In genomic region chr2:238126775-238127164, GRCh38 we compare ENCODE assay signal across 16 cellular contexts. TPM values are rescaled to one million over a fixed set of nuclear protein-coding genes. Genes with fewer than 3 reads are reported as not detected.
"Had no signal": no experiment of that assay in that cellular context is flagged by ENCODE, and none has a peak within 500 bp of the region (broad histone marks: within the 10 kb centered on the region; RNA-seq: fewer than 3 reads in every experiment).

No MANE protein-coding gene starts in this region.

- H3K36me3 ChIP-seq: ascending aorta, gastrocnemius medialis, heart left ventricle, lower lobe of right lung, tibial artery had no signal

- H3K4me1 Mint-ChIP-seq: activated T-helper 17 cell treated with anti-CD3 and anti-CD28 coated beads, Interleukin-2, amount 50 U/mL, for 72 hours; naive B cell had no signal

- DNase-seq: activated CD4-positive, alpha-beta T cell treated with anti-CD3 and anti-CD28 coated beads for 1 hour; activated naive CD4-positive, alpha-beta T cell treated with Interleukin-2 at 50 U/mL for 16 hours; gastrocnemius medialis; naive B cell; small intestine; stimulated activated CD4-positive, alpha-beta T cell treated with anti-CD3 and anti-CD28 coated beads, Interleukin-4, amount 100 ng/mL, for 24 hours; stimulated activated naive CD4-positive, alpha-beta T cell; T-helper 9 cell; tibial artery had no signal

- H3K4me3 ChIP-seq: ascending aorta, gastrocnemius medialis, lower lobe of right lung had no signal

- H3K27me3 ChIP-seq: ascending aorta, gastrocnemius medialis, heart left ventricle, tibial artery had no signal

- H3K36me3 Mint-ChIP-seq: naive B cell had no signal

- H3K27me3 Mint-ChIP-seq: activated T-helper 17 cell treated with anti-CD3 and anti-CD28 coated beads, Interleukin-2, amount 50 U/mL, for 72 hours; dendritic cell treated with granulocyte-macrophage colony-stimulating factor and Interleukin-4, amounts not matched to agents 40 ng/mL and 50 ng/mL, for 4 days; naive B cell had no signal

- H3K9me3 ChIP-seq: ascending aorta, gastrocnemius medialis, heart left ventricle, lower lobe of right lung, tibial artery had no signal

- H3K27ac Mint-ChIP-seq: activated T-helper 17 cell treated with anti-CD3 and anti-CD28 coated beads, Interleukin-2, amount 50 U/mL, for 72 hours; dendritic cell treated with granulocyte-macrophage colony-stimulating factor and Interleukin-4, amounts not matched to agents 40 ng/mL and 50 ng/mL, for 4 days; naive B cell had no signal

- H3K27ac ChIP-seq: ascending aorta, epithelial cell of prostate, gastrocnemius medialis, heart left ventricle, lower lobe of right lung, tibial artery had no signal

- H3K4me1 ChIP-seq: ascending aorta, lower lobe of right lung had no signal

- H3K4me3 Mint-ChIP-seq: activated T-helper 17 cell treated with anti-CD3 and anti-CD28 coated beads, Interleukin-2, amount 50 U/mL, for 72 hours; dendritic cell treated with granulocyte-macrophage colony-stimulating factor and Interleukin-4, amounts not matched to agents 40 ng/mL and 50 ng/mL, for 4 days; naive B cell had no signal

- FAIRE-seq: small intestine had no signal

- H3K9me3 Mint-ChIP-seq: activated T-helper 17 cell treated with anti-CD3 and anti-CD28 coated beads, Interleukin-2, amount 50 U/mL, for 72 hours; dendritic cell treated with granulocyte-macrophage colony-stimulating factor and Interleukin-4, amounts not matched to agents 40 ng/mL and 50 ng/mL, for 4 days; naive B cell had no signal

RNA-seq across cellular contexts. Expression of gene KLHL30, which starts 11.7 kb away (rescaled TPM):
- total RNA-seq: activated T-helper 17 cell treated with anti-CD3 and anti-CD28 coated beads, Interleukin-2, amount 50 U/mL, for 72 hours; cerebellum had no signal

RNA-seq across cellular contexts. Expression of gene ESPNL, which starts 26.6 kb away (rescaled TPM):
- total RNA-seq: ascending aorta had no signal

RNA-seq across cellular contexts. Expression of gene ERFE, which starts 32.0 kb away (rescaled TPM):
- total RNA-seq: activated T-helper 17 cell treated with anti-CD3 and anti-CD28 coated beads, Interleukin-2, amount 50 U/mL, for 72 hours; lower lobe of right lung had no signal
